In the genomic region with DNA sequence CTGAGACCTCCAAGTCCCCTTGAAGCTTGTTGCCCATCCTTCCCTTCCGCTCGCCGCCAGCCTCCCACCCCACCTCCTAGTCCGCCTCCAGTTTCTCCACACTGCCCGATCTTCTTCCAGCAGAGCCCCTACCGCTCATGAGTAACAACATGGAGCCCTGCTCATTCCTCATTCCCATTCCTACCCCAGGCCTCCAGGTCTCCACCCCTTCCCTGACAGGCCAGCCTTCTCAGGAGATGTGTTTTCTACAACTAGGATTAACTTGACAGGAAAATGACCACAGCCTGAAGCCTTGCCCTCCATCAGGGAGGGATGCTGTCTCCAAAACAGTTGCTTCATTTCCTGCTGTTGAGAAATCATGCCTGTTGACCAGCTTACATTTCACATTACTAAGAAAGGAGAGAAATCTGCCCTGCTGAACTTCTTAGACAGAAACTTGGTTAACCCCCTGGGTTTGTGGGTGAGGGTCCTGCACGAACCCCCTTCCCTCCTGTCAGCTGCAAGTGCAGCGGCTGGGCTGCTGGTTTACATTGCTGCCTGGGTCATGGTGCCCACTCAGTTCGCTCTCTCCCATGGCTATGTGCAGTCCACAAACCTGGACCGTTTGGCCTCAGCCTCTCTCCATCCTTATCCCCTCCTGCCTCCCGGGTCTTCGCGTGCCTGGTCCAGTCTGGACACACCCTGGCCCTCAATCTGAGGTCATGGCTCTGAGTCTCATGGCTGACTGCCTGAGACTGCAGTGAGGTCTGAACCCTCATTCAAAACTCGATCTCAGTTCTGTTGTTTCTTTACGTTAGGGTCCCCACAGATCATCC, we compare ENCODE assay signal across 8 cellular contexts. TPM values are rescaled to one million over a fixed set of nuclear protein-coding genes. Genes with fewer than 3 reads are reported as not detected.
DNase-seq lines count a peak whose midpoint lies in the region; ATAC-seq and TF ChIP-seq lines count a peak whose summit lies in the region.
"Had no signal": no experiment of that assay in that cellular context is flagged by ENCODE, and none has a peak within 500 bp of the region (broad histone marks: within the 10 kb centered on the region; RNA-seq: fewer than 3 reads in every experiment).

No MANE protein-coding gene starts in this region.

- H2BK5ac ChIP-seq in IMR-90 (ENCODE audit: low read depth, low read length, poor library complexity, severe bottlenecking), result peak overlapping the region; percentile 88

- H3K9ac ChIP-seq in IMR-90 (ENCODE audit: low read depth, low read length) (peak overlapping the region; percentile 15), mammary epithelial cell (ENCODE audit: insufficient read depth, low read length) (no peak overlapping the region)

- peak overlapping the region; percentile 75 for H2AK9ac ChIP-seq in IMR-90 (replicated peaks; ENCODE audit: low read depth, low read length, poor library complexity)

- peak overlapping the region; percentile 62 to 90 for H4K8ac ChIP-seq in IMR-90 (ENCODE audit: low read depth in 2 of 2, low read length in 2 of 2)

- BruUV-seq in IMR-90 (replicated peaks; lab: Mats Ljungman, UMichigan), result no TSS peak
- no TSS peak for BruUV-seq in mammary epithelial cell (replicated peaks; lab: Mats Ljungman, UMichigan)

- no peak for TF ChIP-seq POLR2A in IMR-90 (IDR thresholded peaks at IDR 0.05; ENCODE audit: low read depth, low read length)

- peaks cover 6% of the 10 kb centered on the region; the same call in 1 of the 2 replicates for H3K9me1 ChIP-seq in IMR-90 (ENCODE audit: insufficient read depth, low read length)

- H3K4me2 ChIP-seq in IMR-90 (ENCODE audit: low read depth, low read length) (peak overlapping the region; percentile 24; the same call in 1 of the 2 replicates), mammary epithelial cell (ENCODE audit: insufficient read depth, low read depth, low read length) (no peak overlapping the region)

- H3K27ac ChIP-seq in IMR-90 (ENCODE audit: insufficient read depth, low read length) (peak overlapping the region; percentile 93), mammary epithelial cell (ENCODE audit: insufficient read depth, low read depth, low read length) (no peak overlapping the region), lower lobe of right lung (peak overlapping the region; percentile 37), urinary bladder (ENCODE audit: low read depth) (peak overlapping the region; percentile 61)

- CTCF ChIA-PET in IMR-90 (lab: Yijun Ruan, JAX) (interaction anchor here (1.7 kb wide), 1 partner anchor 163 kb away, joined by 7 read pairs; no protein-coding TSS in a partner anchor), mammary epithelial cell (lab: Charles Lee; ENCODE audit: low non-redundant PET) (no interaction called here)

- H4K20me1 ChIP-seq in IMR-90 (ENCODE audit: insufficient read depth, low read length) (no peaks in the 10 kb centered on the region), mammary epithelial cell (ENCODE audit: insufficient read depth, low read length) (no peaks in the 10 kb centered on the region)

- H3K14ac ChIP-seq in IMR-90 (replicated peaks; ENCODE audit: low read depth, low read length), result peak overlapping the region; percentile 93

- H2AFZ ChIP-seq in IMR-90 (replicated peaks; ENCODE audit: low read length, poor library complexity) (peak overlapping the region; percentile 83), mammary epithelial cell (ENCODE audit: low read depth, low read length) (no peak overlapping the region)

- peak overlapping the region; percentile 92 for H2BK20ac ChIP-seq in IMR-90 (ENCODE audit: low read depth, low read length)

- H3K27me3 ChIP-seq in IMR-90 (ENCODE audit: control insufficient read depth, insufficient read depth, low read length) (no peaks in the 10 kb centered on the region; the same call in 1 of the 2 replicates), mammary epithelial cell (ENCODE audit: insufficient read depth, low read length) (no peaks in the 10 kb centered on the region), lower lobe of right lung (ENCODE audit: low read depth) (no peaks in the 10 kb centered on the region)

- ATAC-seq in IMR-90 (ENCODE audit: low read depth) (peak; percentile 67), lower lobe of right lung (peak; percentile 53 to 66), HG02642 (IDR thresholded peaks at IDR 0.05; ENCODE audit: poor library complexity, unreplicated experiment) (no peak)
- ATAC-seq: PC-3 had no signal

- WGBS in IMR-90 (ENCODE audit: extremely low coverage in 2 of 2, insufficient read length in 1 of 2), 2 experiments, result 60% methylated on average over 1 of the region's 15 CpGs; no CpG with 5 or more reads in 1 of the 2 experiments
- 92% methylated on average over 14 of the region's 15 CpGs for WGBS in mammary epithelial cell (ENCODE audit: low coverage, missing lambda C conversion rate)
- 57% methylated on average over 15 of the region's 15 CpGs for WGBS in urinary bladder

- TF ChIP-seq CTCF in IMR-90 (conservative IDR thresholded peaks at IDR 0.05; ENCODE audit: low read depth, low read length), result no peak
- no peak for TF ChIP-seq CTCF in mammary epithelial cell (conservative IDR thresholded peaks at IDR 0.05 in 1 of 2, IDR thresholded peaks at IDR 0.05 in 1 of 2; ENCODE audit: extremely low read depth in 1 of 2, insufficient read depth in 1 of 2, low read depth in 1 of 2, low read length in 2 of 2)
- TF ChIP-seq CTCF in lower lobe of right lung (IDR thresholded peaks at IDR 0.05), result no peak

- peak overlapping the region; percentile 94 for H3K18ac ChIP-seq in IMR-90 (ENCODE audit: low read depth, low read length)

- H3K9me3 ChIP-seq in IMR-90 (ENCODE audit: control insufficient read depth, insufficient read depth, low read length) (no peaks in the 10 kb centered on the region), mammary epithelial cell (replicated peaks; ENCODE audit: insufficient read depth, low read length) (no peaks in the 10 kb centered on the region), lower lobe of right lung (no peaks in the 10 kb centered on the region)

- DNase-seq in IMR-90, result peak; percentile 90
- peak; percentile 17 for DNase-seq in mammary epithelial cell
- no peak for DNase-seq in lower lobe of right lung
- DNase-seq in effector CD4-positive, alpha-beta T cell, result no peak
- DNase-seq in GF-D8 (lab: John Stamatoyannopoulos, UW), result no peak
- DNase-seq: PC-3 had no signal

- H3K4me1 ChIP-seq in IMR-90 (ENCODE audit: control insufficient read depth, insufficient read depth, low read length), result peaks cover 34% of the 10 kb centered on the region
- H3K4me1 ChIP-seq in mammary epithelial cell (ENCODE audit: insufficient read depth, low read length), result peaks cover 15% of the 10 kb centered on the region
- peaks cover 39% of the 10 kb centered on the region for H3K4me1 ChIP-seq in lower lobe of right lung
- H3K4me1 ChIP-seq in urinary bladder (ENCODE audit: insufficient read depth), result no peaks in the 10 kb centered on the region

- POLR2A ChIA-PET in IMR-90 (lab: Charles Lee; ENCODE audit: unreplicated experiment), result interaction anchor here (0.6 kb wide), 1 partner anchor 751 kb away, joined by 3 read pairs; no protein-coding TSS in a partner anchor

- peak overlapping the region; percentile 77; the same call in 1 of the 2 replicates for H3K23ac ChIP-seq in IMR-90 (ENCODE audit: low read depth, low read length)

- dilution Hi-C loops in IMR-90 (cut with HindIII; ENCODE audit: low sequenced_read_pairs, unreplicated experiment) (no loop called here), mammary epithelial cell (cut with HindIII; ENCODE audit: low sequenced_read_pairs) (no loop called here)

- peak overlapping the region; percentile 97 for H2AK5ac ChIP-seq in IMR-90 (ENCODE audit: low read depth, low read length)

- intact Hi-C loops in IMR-90 (cut with micrococcal nuclease) (no loop called here), mammary epithelial cell (cut with micrococcal nuclease) (no loop called here), lower lobe of right lung (cut with DNase I) (loop anchor here (10.0 kb wide), 1 partner anchor 168 kb away; no protein-coding TSS in a partner anchor)

- TF ChIP-seq RAD21 in IMR-90 (IDR thresholded peaks at IDR 0.05; ENCODE audit: low read length), result no peak

- H4K5ac ChIP-seq in IMR-90 (ENCODE audit: low read depth, low read length), result peak overlapping the region; percentile 97

- H3K4me3 ChIP-seq in IMR-90 (ENCODE audit: insufficient read depth, low read depth, low read length) (no peak overlapping the region), mammary epithelial cell (replicated peaks in 1 of 3; ENCODE audit: insufficient read depth in 1 of 3, low read depth in 2 of 3, low read length in 3 of 3) (no peak overlapping the region), lower lobe of right lung (no peak overlapping the region), urinary bladder (ENCODE audit: low read depth, low read length) (no peak overlapping the region)

- H3K79me2 ChIP-seq in mammary epithelial cell (ENCODE audit: insufficient read depth, low read length), result no peaks in the 10 kb centered on the region

- H3K56ac ChIP-seq in IMR-90 (ENCODE audit: extremely low read depth, insufficient read depth, low read length), result peak overlapping the region; percentile 34

- peak overlapping the region; percentile 95 for H4K91ac ChIP-seq in IMR-90 (ENCODE audit: insufficient read depth, low read depth, low read length)

- H3K4ac ChIP-seq in IMR-90 (ENCODE audit: low read depth, low read length), result peak overlapping the region; percentile 91

- peak overlapping the region; percentile 95 for H2BK120ac ChIP-seq in IMR-90 (ENCODE audit: low read depth, low read length)

- H3K79me1 ChIP-seq in IMR-90 (ENCODE audit: low read depth in 1 of 2, low read length in 2 of 2), result no peaks in the 10 kb centered on the region

- H3K36me3 ChIP-seq in IMR-90 (ENCODE audit: control insufficient read depth, insufficient read depth, low read length), result no peaks in the 10 kb centered on the region
- H3K36me3 ChIP-seq in mammary epithelial cell (ENCODE audit: insufficient read depth, low read length), result no peaks in the 10 kb centered on the region
- H3K36me3 ChIP-seq in lower lobe of right lung, result no peaks in the 10 kb centered on the region
- H3K36me3 ChIP-seq in urinary bladder (ENCODE audit: insufficient read depth), result no peaks in the 10 kb centered on the region

- in situ Hi-C loops in IMR-90 (cut with MboI; ENCODE audit: low sequenced_read_pairs) (no loop called here), mammary epithelial cell (cut with MboI; ENCODE audit: low sequenced_read_pairs in 2 of 2) (loop anchor here in 1 of 2 donors (25.0 kb wide), 1 partner anchor 165 kb away; a partner anchor contains a TSS)

- H2BK15ac ChIP-seq in IMR-90 (ENCODE audit: low read depth, low read length), result peak overlapping the region; percentile 68

RNA-seq across cellular contexts. Expression of a gene that starts 16.1 kb away (rescaled TPM):
- total RNA-seq in IMR-90 (2012; rRNA removed) (0.28 TPM in 1 of 2 replicates, not detected in the other), mammary epithelial cell (10 to 100 TPM in 1 of 2 donors, not detected in 1; 37.0 TPM), lower lobe of right lung (22.2 TPM), urinary bladder (0.53 TPM)
- polyA plus RNA-seq in IMR-90 (2012; rRNA removed) (0.17 TPM in 1 of 2 replicates, not detected in the other), mammary epithelial cell (0.33 TPM), urinary bladder (4.7 TPM)
- 0.25 TPM in 1 of 2 replicates, not detected in the other for polyA plus RNA-seq in IMR-90 (2012; cell fraction: cytosol; rRNA removed)
- 0.86 and 1.1 TPM in 2 replicates for polyA plus RNA-seq in IMR-90 (2012; cell fraction: nucleus; rRNA removed; ENCODE audit: low replicate concordance)
- not detected for polyA minus RNA-seq in mammary epithelial cell
- total RNA-seq: PC-3 had no signal

RNA-seq across cellular contexts. Expression of a gene that starts 26.8 kb away (rescaled TPM):
- total RNA-seq in IMR-90 (2012; rRNA removed) (not detected in 2 replicates), mammary epithelial cell (under 1 TPM in 1 of 2 donors, not detected in 1; under 0.01 TPM), lower lobe of right lung (225 TPM), urinary bladder (0.11 TPM)
- polyA plus RNA-seq in IMR-90 (2012; rRNA removed) (not detected in 2 replicates), mammary epithelial cell (not detected), urinary bladder (not detected)
- polyA plus RNA-seq in IMR-90 (2012; cell fraction: cytosol; rRNA removed), result not detected in 2 replicates
- not detected in 2 replicates for polyA plus RNA-seq in IMR-90 (2012; cell fraction: nucleus; rRNA removed; ENCODE audit: low replicate concordance)
- polyA minus RNA-seq in mammary epithelial cell, result not detected
- total RNA-seq: PC-3 had no signal

RNA-seq across cellular contexts. Expression of a gene that starts 27.0 kb away (rescaled TPM):
- total RNA-seq in IMR-90 (2012; rRNA removed) (not detected in 2 replicates), mammary epithelial cell (not detected), lower lobe of right lung (not detected), urinary bladder (8.9 TPM)
- polyA plus RNA-seq in IMR-90 (2012; rRNA removed) (not detected in 2 replicates), mammary epithelial cell (not detected), urinary bladder (not detected)
- not detected in 2 replicates for polyA plus RNA-seq in IMR-90 (2012; cell fraction: cytosol; rRNA removed)
- polyA plus RNA-seq in IMR-90 (2012; cell fraction: nucleus; rRNA removed; ENCODE audit: low replicate concordance), result not detected in 2 replicates
- not detected for polyA minus RNA-seq in mammary epithelial cell
- total RNA-seq: PC-3 had no signal

Comparison
In these comparisons a context has a peak if more than half of its experiments do, and no peak if none do; other contexts are left out.
1. DNase-seq: peak in IMR-90 (single experiment) and mammary epithelial cell (single experiment); none in lower lobe of right lung (single experiment), effector CD4-positive, alpha-beta T cell (single experiment) and GF-D8 (single experiment).
2. RNA of a gene that starts 26.8 kb away (total RNA-seq): 225 TPM in lower lobe of right lung (single experiment); 0.11 TPM in urinary bladder (single experiment), under 0.01 TPM in mammary epithelial cell and not detected in IMR-90; every median in the first group is over 100 times any median in the second.